ENCODE assay signal across 7 cellular contexts in genomic region chr13:114100446-114101320, GRCh38. TPM values are rescaled to one million over a fixed set of nuclear protein-coding genes. Genes with fewer than 3 reads are reported as not detected.
A peak's percentile ranks its signal among the peaks of the same experiment; 100 is the strongest.
DNase-seq lines count a peak whose midpoint lies in the region; ATAC-seq, FAIRE-seq and TF ChIP-seq lines count a peak whose summit lies in the region.

No MANE protein-coding gene starts in this region.

- peak overlapping the region; percentile 77 for H3K27ac Mint-ChIP-seq in activated naive CD4-positive, alpha-beta T cell treated with anti-CD3 and anti-CD28 coated beads, Interleukin-2, amount 50 U/mL, for 24 hours
- H3K27ac Mint-ChIP-seq in stimulated activated naive B cell treated with anti-CD40 and anti-IgM and Interleukin-4, amounts not matched to agents 10 μg/mL and 1 μg/mL and 100 μg/mL, for 72 hours, result peak overlapping the region; percentile 83

- H3K36me3 ChIP-seq in H7 (replicated peaks; ENCODE audit: control insufficient read depth, insufficient read depth, low read length), result no peaks in the 10 kb centered on the region
- no peaks in the 10 kb centered on the region for H3K36me3 ChIP-seq in kidney (ENCODE audit: control insufficient read depth in 1 of 2, insufficient read depth in 2 of 2, low read length in 2 of 2)

- no peaks in the 10 kb centered on the region for H3K27me3 ChIP-seq in H7 (ENCODE audit: control insufficient read depth, insufficient read depth, low read length)

- no peaks in the 10 kb centered on the region for H3K9me3 ChIP-seq in kidney (ENCODE audit: control insufficient read depth in 1 of 2, low read length in 2 of 2)

- no peak overlapping the region for H3K9ac ChIP-seq in kidney (ENCODE audit: low read length in 2 of 2)

- peak; percentile 38 to 61 for ATAC-seq in stimulated activated naive B cell treated with anti-CD40 and anti-IgM and Interleukin-4, amounts not matched to agents 10 μg/mL and 1 μg/mL and 100 μg/mL, for 72 hours (replicated peaks)
- ATAC-seq in GM18505 (IDR thresholded peaks at IDR 0.05; ENCODE audit: unreplicated experiment), result no peak

- no peak overlapping the region for H3K27ac ChIP-seq in kidney (ENCODE audit: low read depth in 2 of 2, low read length in 2 of 2)

- TF ChIP-seq POLR2A in GM18505 (IDR thresholded peaks at IDR 0.05; ENCODE audit: borderline replicate concordance, extremely low read depth, insufficient read depth, insufficient read length), result no peak

- peaks cover 68% of the 10 kb centered on the region for H3K4me1 Mint-ChIP-seq in activated naive CD4-positive, alpha-beta T cell treated with anti-CD3 and anti-CD28 coated beads, Interleukin-2, amount 50 U/mL, for 24 hours
- peaks cover 39 to 61% of the 10 kb centered on the region in 2 donors for H3K4me1 Mint-ChIP-seq in stimulated activated naive B cell treated with anti-CD40 and anti-IgM and Interleukin-4, amounts not matched to agents 10 μg/mL and 1 μg/mL and 100 μg/mL, for 72 hours

- H3K27me3 Mint-ChIP-seq in activated naive CD4-positive, alpha-beta T cell treated with anti-CD3 and anti-CD28 coated beads, Interleukin-2, amount 50 U/mL, for 24 hours, result no peaks in the 10 kb centered on the region
- no peaks in the 10 kb centered on the region for H3K27me3 Mint-ChIP-seq in stimulated activated naive B cell treated with anti-CD40 and anti-IgM and Interleukin-4, amounts not matched to agents 10 μg/mL and 1 μg/mL and 100 μg/mL, for 72 hours

- H3K36me3 Mint-ChIP-seq in activated naive CD4-positive, alpha-beta T cell treated with anti-CD3 and anti-CD28 coated beads, Interleukin-2, amount 50 U/mL, for 24 hours, result peaks cover 3% of the 10 kb centered on the region
- peaks cover 0 to 26% of the 10 kb centered on the region in 2 donors for H3K36me3 Mint-ChIP-seq in stimulated activated naive B cell treated with anti-CD40 and anti-IgM and Interleukin-4, amounts not matched to agents 10 μg/mL and 1 μg/mL and 100 μg/mL, for 72 hours

- peaks cover 0 to 3% of the 10 kb centered on the region in 2 donors for H3K4me1 ChIP-seq in kidney (ENCODE audit: control insufficient read depth in 1 of 2, insufficient read depth in 1 of 2, low read depth in 1 of 2, low read length in 2 of 2)

- H3K9me3 Mint-ChIP-seq in activated naive CD4-positive, alpha-beta T cell treated with anti-CD3 and anti-CD28 coated beads, Interleukin-2, amount 50 U/mL, for 24 hours, result no peaks in the 10 kb centered on the region
- H3K9me3 Mint-ChIP-seq in stimulated activated naive B cell treated with anti-CD40 and anti-IgM and Interleukin-4, amounts not matched to agents 10 μg/mL and 1 μg/mL and 100 μg/mL, for 72 hours, result peaks cover 0 to 3% of the 10 kb centered on the region in 2 donors

- no peak overlapping the region for H3K4me3 ChIP-seq in H7 (ENCODE audit: insufficient read depth, low read depth, low read length)
- no peak overlapping the region for H3K4me3 ChIP-seq in kidney (ENCODE audit: low read length in 2 of 2)

- intact Hi-C loops in kidney (cut with DNase I), result no loop called here

- DNase-seq in H7 (peak; percentile 83), kidney (peak; percentile 60), NCI-H2107 treated with DMSO at 0.1 percent for 48 hours (lab: John Stamatoyannopoulos, UW; ENCODE audit: unreplicated experiment) (no peak), COR-L47 (lab: John Stamatoyannopoulos, UW) (no peak)
- no peak for DNase-seq in stimulated activated naive B cell treated with anti-CD40 and anti-IgM and Interleukin-4, amounts not matched to agents 10 μg/mL and 1 μg/mL and 100 μg/mL, for 72 hours

- no peak for FAIRE-seq in kidney (lab: Jason Lieb, UNC)

- H3K4me3 Mint-ChIP-seq in activated naive CD4-positive, alpha-beta T cell treated with anti-CD3 and anti-CD28 coated beads, Interleukin-2, amount 50 U/mL, for 24 hours, result no peak overlapping the region
- H3K4me3 Mint-ChIP-seq in stimulated activated naive B cell treated with anti-CD40 and anti-IgM and Interleukin-4, amounts not matched to agents 10 μg/mL and 1 μg/mL and 100 μg/mL, for 72 hours, result no peak overlapping the region

- no peak for TF ChIP-seq CTCF in kidney (IDR thresholded peaks at IDR 0.05; ENCODE audit: borderline replicate concordance, extremely low read depth, insufficient read depth)

RNA-seq across cellular contexts. Expression of gene RASA3, which starts 31.7 kb away (rescaled TPM):
- total RNA-seq in H7 (2014; rRNA removed; shearing (Covaris generic)), result 15.3 and 16.5 TPM in 2 replicates
- 28.8 TPM for total RNA-seq in kidney
- 4.2 TPM for polyA plus RNA-seq in kidney (ENCODE audit: insufficient read depth, low read depth, low replicate concordance)

Comparison
In these comparisons a context has a peak if more than half of its experiments do, and no peak if none do; other contexts are left out.
1. DNase-seq: peak in H7 (single experiment) and kidney (single experiment); none in stimulated activated naive B cell treated with anti-CD40 and anti-IgM and Interleukin-4, amounts not matched to agents 10 μg/mL and 1 μg/mL and 100 μg/mL, for 72 hours (single experiment), NCI-H2107 treated with DMSO at 0.1 percent for 48 hours (single experiment) and COR-L47 (single experiment).